26 cellular contexts compared by ENCODE assay signal in the genomic region with DNA sequence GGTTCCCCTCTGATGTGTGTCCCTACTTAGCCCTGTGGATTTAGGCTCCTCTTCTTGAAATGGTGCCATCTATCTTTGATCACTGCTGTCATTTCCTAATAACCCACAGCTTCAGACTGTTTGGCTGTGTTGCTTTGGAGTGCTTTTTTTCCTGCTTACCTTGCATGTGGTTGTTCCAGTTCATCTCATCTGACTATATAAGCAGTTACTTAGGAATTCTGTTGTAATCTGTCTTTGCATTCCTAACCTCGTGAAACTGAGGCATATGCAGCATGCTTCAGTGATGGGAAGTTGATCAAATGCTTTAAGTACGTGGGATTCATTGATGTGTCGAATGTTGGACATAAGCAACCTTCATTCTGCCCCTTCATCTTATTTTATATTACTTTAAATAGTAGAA.
"Had no signal": no experiment of that assay in that cellular context is flagged by ENCODE, and none has a peak within 500 bp of the region (broad histone marks: within the 10 kb centered on the region; RNA-seq: fewer than 3 reads in every experiment).

No MANE protein-coding gene starts in this region.

- H3K27ac Mint-ChIP-seq: activated CD4-positive, alpha-beta memory T cell treated with anti-CD3 and anti-CD28 coated beads, Interleukin-2, amount 10 ng/mL, durations not matched to agents 7 days and 5 days; activated CD4-positive, alpha-beta T cell treated with anti-CD3 and anti-CD28 coated beads for 36 hours; activated naive CD4-positive, alpha-beta T cell treated with anti-CD3 and anti-CD28 coated beads, Interleukin-2, amount 10 ng/mL, durations not matched to agents 7 days and 5 days; activated naive CD8-positive, alpha-beta T cell treated with anti-CD3 and anti-CD28 coated beads for 36 hours; activated T-cell treated with anti-CD3 and anti-CD28 coated beads, Interleukin-2, amount 50 U/mL, for 72 hours; activated T-helper 2 cell treated with anti-CD3 and anti-CD28 coated beads, Interferon-gamma antibody, Interleukin-2, Interleukin-4, amounts not matched to agents 10 μg/mL and 5 μg/mL and 100 μg/mL, durations not matched to agents 14 hours and 24 hours and 36 hours had no signal

- H3K4me1 Mint-ChIP-seq: activated CD4-positive, alpha-beta memory T cell treated with anti-CD3 and anti-CD28 coated beads, Interleukin-2, amount 10 ng/mL, durations not matched to agents 7 days and 5 days; activated CD4-positive, alpha-beta T cell treated with anti-CD3 and anti-CD28 coated beads for 36 hours; activated naive CD4-positive, alpha-beta T cell treated with anti-CD3 and anti-CD28 coated beads, Interleukin-2, amount 10 ng/mL, durations not matched to agents 7 days and 5 days; activated naive CD8-positive, alpha-beta T cell treated with anti-CD3 and anti-CD28 coated beads for 36 hours had no signal

- H3K4me3 ChIP-seq: adrenal gland, SJCRH30 had no signal

- H3K27me3 Mint-ChIP-seq: activated CD4-positive, alpha-beta memory T cell treated with anti-CD3 and anti-CD28 coated beads, Interleukin-2, amount 10 ng/mL, durations not matched to agents 7 days and 5 days; activated CD4-positive, alpha-beta T cell treated with anti-CD3 and anti-CD28 coated beads for 36 hours; activated naive CD4-positive, alpha-beta T cell treated with anti-CD3 and anti-CD28 coated beads, Interleukin-2, amount 10 ng/mL, durations not matched to agents 7 days and 5 days; activated naive CD8-positive, alpha-beta T cell treated with anti-CD3 and anti-CD28 coated beads for 36 hours had no signal

- ATAC-seq: activated CD4-positive, alpha-beta T cell treated with anti-CD3 and anti-CD28 coated beads for 36 hours; activated T-cell treated with anti-CD3 and anti-CD28 coated beads, Interleukin-2, amount 50 U/mL, for 72 hours; Panc1 had no signal

- H3K9ac ChIP-seq: SK-N-SH had no signal

- H3K4me3 Mint-ChIP-seq: activated CD4-positive, alpha-beta memory T cell treated with anti-CD3 and anti-CD28 coated beads, Interleukin-2, amount 10 ng/mL, durations not matched to agents 7 days and 5 days; activated CD4-positive, alpha-beta T cell treated with anti-CD3 and anti-CD28 coated beads for 36 hours; activated naive CD4-positive, alpha-beta T cell treated with anti-CD3 and anti-CD28 coated beads, Interleukin-2, amount 10 ng/mL, durations not matched to agents 7 days and 5 days; activated naive CD8-positive, alpha-beta T cell treated with anti-CD3 and anti-CD28 coated beads for 36 hours; activated T-cell treated with anti-CD3 and anti-CD28 coated beads, Interleukin-2, amount 50 U/mL, for 72 hours had no signal

- DNase-seq: activated CD4-positive, alpha-beta memory T cell treated with anti-CD3 and anti-CD28 coated beads, Interleukin-2, amount 10 ng/mL, durations not matched to agents 7 days and 5 days; activated CD4-positive, alpha-beta T cell treated with anti-CD3 and anti-CD28 coated beads for 36 hours; activated CD4-positive, alpha-beta T cell treated with anti-CD3 and anti-CD28 coated beads, Interleukin-2, amount 50 U/mL, for 1 hour; activated CD8-positive, alpha-beta memory T cell treated with anti-CD3 and anti-CD28 coated beads, Interleukin-2, amount 50 U/mL, for 4 hours; activated gamma-delta T cell treated with Interleukin-2 at 50 U/mL for 16 hours; activated naive CD4-positive, alpha-beta T cell treated with anti-CD3 and anti-CD28 coated beads, Interleukin-2, amount 10 ng/mL, durations not matched to agents 7 days and 5 days; activated naive CD8-positive, alpha-beta T cell treated with anti-CD3 and anti-CD28 coated beads for 36 hours; activated T-cell treated with anti-CD3 and anti-CD28 coated beads, Interleukin-2, amount 50 U/mL, for 72 hours; adrenal gland; anterior cingulate cortex; Kasumi-1; KBM-7; NCI-H146; NCI-H1930; NCI-H2171; NCI-H226; NK-92 treated with Interleukin-12 subunit alpha and Interleukin-12 subunit beta, amount 100 ng/mL, for 24 hours; OCI-M1; Right ventricle myocardium superior; SJCRH30; SK-N-SH; T-helper 1 cell; WERI-Rb-1 had no signal

- H3K27ac ChIP-seq: adrenal gland, RWPE1, SJCRH30, WERI-Rb-1 had no signal

- H3K4me1 ChIP-seq: adrenal gland, SJCRH30 had no signal

- H3K36me3 Mint-ChIP-seq: activated naive CD4-positive, alpha-beta T cell treated with anti-CD3 and anti-CD28 coated beads, Interleukin-2, amount 10 ng/mL, durations not matched to agents 7 days and 5 days; activated naive CD8-positive, alpha-beta T cell treated with anti-CD3 and anti-CD28 coated beads for 36 hours had no signal

- H3K36me3 ChIP-seq: adrenal gland, WERI-Rb-1 had no signal

- H3K4me2 ChIP-seq: SK-N-SH had no signal

- H3K27me3 ChIP-seq: adrenal gland, SJCRH30 had no signal

- H3K9me3 ChIP-seq: adrenal gland, SJCRH30, SK-N-SH had no signal
